10 cellular contexts compared by ENCODE assay signal in genomic region chr16:31695667-31696066, GRCh38.
DNase-seq lines count a peak whose midpoint lies in the region; ATAC-seq and TF ChIP-seq lines count a peak whose summit lies in the region.
"Had no signal": no experiment of that assay in that cellular context is flagged by ENCODE, and none has a peak within 500 bp of the region (broad histone marks: within the 10 kb centered on the region; RNA-seq: fewer than 3 reads in every experiment).

No MANE protein-coding gene starts in this region.

- peaks cover 18% of the 10 kb centered on the region for H3K27me3 Mint-ChIP-seq in osteocyte (ENCODE audit: unreplicated experiment)

- H3K9me3 Mint-ChIP-seq in osteocyte (ENCODE audit: unreplicated experiment): no peaks in the 10 kb centered on the region

- TF ChIP-seq CTCF in osteocyte (IDR thresholded peaks at IDR 0.05): no peak

- peak; percentile 18 for DNase-seq in activated CD8-positive, alpha-beta memory T cell treated with anti-CD3 and anti-CD28 coated beads, Interleukin-2, amount 50 U/mL, for 1 hour (ENCODE audit: extremely low read depth)
- DNase-seq in activated CD8-positive, alpha-beta memory T cell treated with anti-CD3 and anti-CD28 coated beads for 24 hours: no peak
- peak; percentile 35 for DNase-seq in activated CD4-positive, alpha-beta T cell treated with anti-CD3 and anti-CD28 coated beads for 48 hours
- DNase-seq in osteocyte (ENCODE audit: extremely low spot score, unreplicated experiment): peak; percentile 54
- no peak for DNase-seq in NCI-H1694 (lab: John Stamatoyannopoulos, UW)
- DNase-seq in cerebellar nuclear complex (lab: John Stamatoyannopoulos, UW): no peak
- DNase-seq in Right ventricle myocardium inferior (ENCODE audit: missing footprints): no peak
- DNase-seq: sigmoid colon, testis had no signal

- intact Hi-C loops in Right ventricle myocardium inferior (cut with DNase I): no loop called here

- H3K27ac Mint-ChIP-seq in osteocyte (ENCODE audit: unreplicated experiment): no peak overlapping the region

- H3K36me3 Mint-ChIP-seq in osteocyte (ENCODE audit: unreplicated experiment): no peaks in the 10 kb centered on the region

- no peaks in the 10 kb centered on the region for H3K4me1 Mint-ChIP-seq in osteocyte (ENCODE audit: unreplicated experiment)

- ATAC-seq in HG03159 (IDR thresholded peaks at IDR 0.05; ENCODE audit: unreplicated experiment) (peak; percentile 48), Right ventricle myocardium inferior (no peak)

- no peak overlapping the region for H3K4me3 Mint-ChIP-seq in osteocyte (ENCODE audit: unreplicated experiment)

Comparison
In these comparisons a context has a peak if more than half of its experiments do, and no peak if none do; other contexts are left out.
1. DNase-seq: peak in activated CD8-positive, alpha-beta memory T cell treated with anti-CD3 and anti-CD28 coated beads, Interleukin-2, amount 50 U/mL, for 1 hour (single experiment), activated CD4-positive, alpha-beta T cell treated with anti-CD3 and anti-CD28 coated beads for 48 hours (single experiment) and osteocyte (single experiment); none in activated CD8-positive, alpha-beta memory T cell treated with anti-CD3 and anti-CD28 coated beads for 24 hours (single experiment), NCI-H1694 (single experiment), cerebellar nuclear complex (0 of 2) and Right ventricle myocardium inferior (single experiment).